Comparison of ENCODE assay signal across 8 cellular contexts in the genomic region with DNA sequence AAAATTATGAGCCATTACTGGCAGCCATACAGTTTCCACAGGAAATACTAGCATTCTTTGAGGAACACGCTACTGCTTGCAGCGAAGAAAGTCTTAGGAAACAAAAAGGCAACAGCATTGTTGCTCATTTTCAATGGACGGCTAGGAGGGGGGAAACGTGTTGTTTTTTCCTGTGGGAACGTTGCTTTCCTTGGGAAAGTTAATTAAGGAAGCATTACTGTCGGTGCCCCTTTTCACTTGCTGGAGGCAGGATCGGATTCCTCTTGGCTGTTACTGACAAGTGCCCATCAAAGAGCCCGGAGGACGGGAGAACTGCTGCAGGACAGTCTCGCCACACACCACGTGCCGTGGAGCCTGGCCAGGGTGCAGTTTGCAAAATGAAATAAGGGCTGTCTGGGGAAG. TPM values are rescaled to one million over a fixed set of nuclear protein-coding genes. Genes with fewer than 3 reads are reported as not detected.
A peak's percentile ranks its signal among the peaks of the same experiment; 100 is the strongest.
DNase-seq lines count a peak whose midpoint lies in the region; ATAC-seq and TF ChIP-seq lines count a peak whose summit lies in the region.

No MANE protein-coding gene starts in this region.

- H3K4me1 ChIP-seq in Caco-2 (no peaks in the 10 kb centered on the region), SJCRH30 (no peaks in the 10 kb centered on the region), gastroesophageal sphincter (peaks cover 0 to 31% (median 4%) of the 10 kb centered on the region in 3 donors)

- 4 to 7% methylated on average over 8 to 10 of the region's 12 CpGs for WGBS in gastroesophageal sphincter (ENCODE audit: low coverage in 1 of 2), 2 donors

- peaks cover 6% of the 10 kb centered on the region for H3K27me3 Mint-ChIP-seq in Caco-2 (ENCODE audit: insufficient read depth, unreplicated experiment)
- peaks cover 36% of the 10 kb centered on the region for H3K27me3 Mint-ChIP-seq in osteocyte (ENCODE audit: unreplicated experiment)
- peaks cover 33 to 65% (median 48%) of the 10 kb centered on the region in 5 donors for H3K27me3 Mint-ChIP-seq in naive thymus-derived CD8-positive, alpha-beta T cell

- no peak for TF ChIP-seq EP300 in gastroesophageal sphincter (IDR thresholded peaks at IDR 0.05)

- CTCF ChIA-PET in Caco-2 (lab: Charles Lee), result no interaction called here

- TF ChIP-seq CTCF in Caco-2 (IDR thresholded peaks at IDR 0.05; ENCODE audit: insufficient read depth in 1 of 2, low read depth in 1 of 2, low read length in 1 of 2, severe bottlenecking in 1 of 2, unreplicated experiment in 1 of 2), result no peak
- no peak for TF ChIP-seq CTCF in gastroesophageal sphincter (IDR thresholded peaks at IDR 0.05)
- no peak for TF ChIP-seq CTCF in osteocyte (IDR thresholded peaks at IDR 0.05)

- intact Hi-C loops in Caco-2 (cut with micrococcal nuclease; ENCODE audit: unreplicated experiment), result loop anchor here (2.0 to 10.0 kb wide), 5 partner anchors 20 to 351 kb away; partner anchors contain the start of gene SRFBP1

- peak; percentile 34 for ATAC-seq in gastroesophageal sphincter
- no peak for ATAC-seq in esophagus mucosa
- no peak for ATAC-seq in naive thymus-derived CD8-positive, alpha-beta T cell

- no peaks in the 10 kb centered on the region for H3K27me3 ChIP-seq in Caco-2 (replicated peaks; ENCODE audit: control insufficient read depth, insufficient read depth, low read length)
- H3K27me3 ChIP-seq in SJCRH30, result peaks cover 11% of the 10 kb centered on the region; the same call in 1 of the 2 replicates
- H3K27me3 ChIP-seq in gastroesophageal sphincter, result peaks cover 41% of the 10 kb centered on the region

- H3K9me3 ChIP-seq in Caco-2 (no peaks in the 10 kb centered on the region), SJCRH30 (replicated peaks) (no peaks in the 10 kb centered on the region), gastroesophageal sphincter (no peaks in the 10 kb centered on the region)

- DNase-seq in Caco-2, result no peak
- DNase-seq in SJCRH30, result peak in 1 of 2 experiments; percentile 5
- no peak for DNase-seq in osteocyte (ENCODE audit: extremely low spot score, unreplicated experiment)
- DNase-seq in putamen (ENCODE audit: low spot score), result no peak
- DNase-seq in NCI-H2107 (lab: John Stamatoyannopoulos, UW), result no peak
- no peak for DNase-seq in naive thymus-derived CD8-positive, alpha-beta T cell

- peak overlapping the region; percentile 43 for H3K4me3 ChIP-seq in Caco-2 (ENCODE audit: low read depth, low read length)
- peak overlapping the region; percentile 56 for H3K4me3 ChIP-seq in SJCRH30
- peak overlapping the region; percentile 49 to 63 for H3K4me3 ChIP-seq in gastroesophageal sphincter

- H3K36me3 ChIP-seq in Caco-2 (ENCODE audit: control insufficient read depth, insufficient read depth, low read length) (no peaks in the 10 kb centered on the region), SJCRH30 (no peaks in the 10 kb centered on the region), gastroesophageal sphincter (no peaks in the 10 kb centered on the region)

- H3K27ac ChIP-seq in SJCRH30 (no peak overlapping the region), gastroesophageal sphincter (peak overlapping the region in 3 of 4 donors; percentile 53 to 76 (median 63))

- H3K36me3 Mint-ChIP-seq in Caco-2 (ENCODE audit: insufficient read depth, unreplicated experiment), result no peaks in the 10 kb centered on the region
- H3K36me3 Mint-ChIP-seq in osteocyte (ENCODE audit: unreplicated experiment), result no peaks in the 10 kb centered on the region
- H3K36me3 Mint-ChIP-seq in naive thymus-derived CD8-positive, alpha-beta T cell, result peaks cover 0 to 4% (median 0%) of the 10 kb centered on the region in 3 donors

- H3K9me3 Mint-ChIP-seq in Caco-2 (ENCODE audit: unreplicated experiment), result no peaks in the 10 kb centered on the region
- H3K9me3 Mint-ChIP-seq in osteocyte (ENCODE audit: unreplicated experiment), result no peaks in the 10 kb centered on the region
- H3K9me3 Mint-ChIP-seq in naive thymus-derived CD8-positive, alpha-beta T cell, result peaks cover 0 to 7% (median 2%) of the 10 kb centered on the region in 9 donors

- no peak for TF ChIP-seq POLR2A in gastroesophageal sphincter (IDR thresholded peaks at IDR 0.05)

- H3K27ac Mint-ChIP-seq in Caco-2 (ENCODE audit: unreplicated experiment) (no peak overlapping the region), osteocyte (ENCODE audit: unreplicated experiment) (peak overlapping the region; percentile 84)
- no peak overlapping the region for H3K27ac Mint-ChIP-seq in naive thymus-derived CD8-positive, alpha-beta T cell

- H3K4me1 Mint-ChIP-seq in Caco-2 (ENCODE audit: low read depth, unreplicated experiment) (peaks cover 9% of the 10 kb centered on the region), osteocyte (ENCODE audit: unreplicated experiment) (peaks cover 19% of the 10 kb centered on the region)
- peaks cover 0 to 16% (median 14%) of the 10 kb centered on the region in 4 donors for H3K4me1 Mint-ChIP-seq in naive thymus-derived CD8-positive, alpha-beta T cell

- POLR2A ChIA-PET in Caco-2 (lab: Charles Lee), result no interaction called here
- POLR2A ChIA-PET in naive thymus-derived CD8-positive, alpha-beta T cell (lab: Charles Lee), result no interaction called here

- H3K4me3 Mint-ChIP-seq in Caco-2 (ENCODE audit: unreplicated experiment) (peak overlapping the region; percentile 75), osteocyte (ENCODE audit: unreplicated experiment) (peak overlapping the region; percentile 86)
- peak overlapping the region in 5 of 10 donors; percentile 46 to 67 (median 59) for H3K4me3 Mint-ChIP-seq in naive thymus-derived CD8-positive, alpha-beta T cell

- no TSS peak for BruUV-seq in Caco-2 (replicated peaks; lab: Mats Ljungman, UMichigan)

RNA-seq across cellular contexts. Expression of gene SNCAIP, which starts 1.0 kb away (rescaled TPM):
- total RNA-seq in Caco-2 (2022) (1.0 and 1.2 TPM in 2 replicates), gastroesophageal sphincter (1 to 10 TPM; 1.1 to 2.9 (median 1.9) TPM), osteocyte (4.2 and 6.0 TPM in 2 replicates), esophagus mucosa (2.3 TPM)
- 0.13 and 0.49 TPM in 2 replicates for total RNA-seq in SJCRH30 (2014; rRNA removed; shearing (Covaris generic))
- not detected for total RNA-seq in naive thymus-derived CD8-positive, alpha-beta T cell
- polyA plus RNA-seq in naive thymus-derived CD8-positive, alpha-beta T cell, result not detected
